1 cellular context compared by ENCODE assay signal in genomic region chr9:133733074-133733408, GRCh38.
TF ChIP-seq lines count a peak whose summit lies in the region.

No MANE protein-coding gene starts in this region.

TF ChIP-seq in WTC11, 78 proteins besides CTCF, POLR2A, EP300 and RAD21:
- TF ChIP-seq ATF6 (CRISPR knock-in tag; IDR thresholded peaks at IDR 0.05) (no peak), ZNF671 (CRISPR knock-in tag; IDR thresholded peaks at IDR 0.05) (no peak), ZSCAN18 (CRISPR knock-in tag; IDR thresholded peaks at IDR 0.05) (no peak), RELA (CRISPR knock-in tag; IDR thresholded peaks at IDR 0.05; ENCODE audit: borderline replicate concordance) (no peak), FOXJ3 (CRISPR knock-in tag; IDR thresholded peaks at IDR 0.05; ENCODE audit: borderline replicate concordance) (no peak), RORB (CRISPR knock-in tag; IDR thresholded peaks at IDR 0.05) (no peak), E2F5 (CRISPR knock-in tag; IDR thresholded peaks at IDR 0.05) (no peak), ATF1 (CRISPR knock-in tag; IDR thresholded peaks at IDR 0.05) (no peak), GRHL2 (CRISPR knock-in tag; IDR thresholded peaks at IDR 0.05; ENCODE audit: insufficient replicate concordance, severe bottlenecking) (no peak)
